In genomic region chr2:224217962-224218347, GRCh38 we compare ENCODE assay signal across 22 cellular contexts.
DNase-seq lines count a peak whose midpoint lies in the region; ATAC-seq, FAIRE-seq and TF ChIP-seq lines count a peak whose summit lies in the region.
"Had no signal": no experiment of that assay in that cellular context is flagged by ENCODE, and none has a peak within 500 bp of the region (broad histone marks: within the 10 kb centered on the region; RNA-seq: fewer than 3 reads in every experiment).

No MANE protein-coding gene starts in this region.

- H2AFZ ChIP-seq in fibroblast of lung (ENCODE audit: low read length) (no peak overlapping the region), osteoblast (ENCODE audit: low read length) (no peak overlapping the region)

- peaks cover 11% of the 10 kb centered on the region for H3K4me1 ChIP-seq in fibroblast of lung (ENCODE audit: control insufficient read depth, extremely low read depth, insufficient read depth, low read length)
- H3K4me1 ChIP-seq in osteoblast (ENCODE audit: insufficient read depth, low read length) = peaks cover 38% of the 10 kb centered on the region

- H3K27me3 ChIP-seq in fibroblast of lung (ENCODE audit: control insufficient read depth, insufficient read depth, low read length) (no peaks in the 10 kb centered on the region), osteoblast (ENCODE audit: insufficient read depth, low read length) (no peaks in the 10 kb centered on the region)

- peak; percentile 32 for DNase-seq in GM03348 (ENCODE audit: low spot score)
- peak; percentile 14 for DNase-seq in RCC 7860 (ENCODE audit: low spot score)
- DNase-seq in fibroblast of lung (ENCODE audit: low read depth in 2 of 2) = peak; percentile 92 to 94
- peak; percentile 37 for DNase-seq in osteoblast (ENCODE audit: insufficient read length, low spot score, missing footprints)
- DNase-seq in DMS53 treated with DMSO at 0.1 percent for 48 hours (lab: John Stamatoyannopoulos, UW; ENCODE audit: unreplicated experiment) = no peak
- no peak for DNase-seq in SK-N-DZ (ENCODE audit: low spot score)
- DNase-seq in NCI-H526 treated with DMSO at 0.1 percent for 48 hours (lab: John Stamatoyannopoulos, UW) = no peak
- DNase-seq: activated CD4-positive, CD25-positive, alpha-beta regulatory T cell; activated naive CD4-positive, alpha-beta T cell treated with Interleukin-2 at 50 U/mL for 16 hours; CD8-positive, alpha-beta T cell; cerebellar nuclear complex; NCI-H187; NCI-H526; retina; stimulated activated CD4-positive, alpha-beta T cell treated with anti-CD3 and anti-CD28 coated beads, Interleukin-2, amount 100 ng/mL, for 48 hours; T-helper 1 cell had no signal

- no peak for ATAC-seq in GM19397 (IDR thresholded peaks at IDR 0.05; ENCODE audit: unreplicated experiment)
- ATAC-seq: CD8-positive, alpha-beta T cell; natural killer cell treated with Interleukin-12 subunit alpha and Interleukin-12 subunit beta and Interleukin-15 and Interleukin-18, amount 100 ng/mL, for 72 hours had no signal

- no peak overlapping the region for H3K4me2 ChIP-seq in fibroblast of lung (ENCODE audit: extremely low read depth, insufficient read depth, low read length)
- no peak overlapping the region for H3K4me2 ChIP-seq in osteoblast (ENCODE audit: insufficient read depth, low read length)
- H3K4me2 ChIP-seq: KMS-11 had no signal

- H3K36me3 ChIP-seq in fibroblast of lung (ENCODE audit: control insufficient read depth, insufficient read depth, low read length) (no peaks in the 10 kb centered on the region), osteoblast (ENCODE audit: insufficient read depth, low read length) (no peaks in the 10 kb centered on the region)

- H3K79me2 ChIP-seq in fibroblast of lung (ENCODE audit: control insufficient read depth, insufficient read depth, low read length) (no peaks in the 10 kb centered on the region), osteoblast (ENCODE audit: insufficient read depth, low read length) (no peaks in the 10 kb centered on the region)

- H3K4me3 ChIP-seq in fibroblast of lung (replicated peaks in 1 of 4; ENCODE audit: control extremely low read depth in 1 of 4, insufficient read depth in 1 of 4, low read depth in 3 of 4, low read length in 4 of 4) (no peak overlapping the region), osteoblast (ENCODE audit: insufficient read depth, low read length) (no peak overlapping the region)
- H3K4me3 ChIP-seq: lung had no signal

- H3K27ac ChIP-seq in fibroblast of lung (ENCODE audit: insufficient read depth, low read length) (no peak overlapping the region), osteoblast (ENCODE audit: low read depth, low read length) (peak overlapping the region; percentile 58)
- H3K27ac ChIP-seq: KMS-11 had no signal

- no peak overlapping the region for H3K9ac ChIP-seq in fibroblast of lung (ENCODE audit: insufficient read depth, low read length)
- H3K9ac ChIP-seq: KMS-11 had no signal

- H4K20me1 ChIP-seq in fibroblast of lung (ENCODE audit: control insufficient read depth, extremely low read depth, insufficient read depth, low read length) (no peaks in the 10 kb centered on the region), osteoblast (ENCODE audit: insufficient read depth, low read length) (no peaks in the 10 kb centered on the region)

- TF ChIP-seq CTCF in fibroblast of lung (conservative IDR thresholded peaks at IDR 0.05 in 1 of 2, IDR thresholded peaks at IDR 0.05 in 1 of 2; ENCODE audit: low read depth in 1 of 2, low read length in 2 of 2) = no peak
- TF ChIP-seq CTCF in osteoblast (IDR thresholded peaks at IDR 0.05; ENCODE audit: extremely low read depth, low read depth, low read length) = no peak

- FAIRE-seq in RCC 7860 (lab: Jason Lieb, UNC) = no peak
- FAIRE-seq: GM18507, H54 had no signal

- H3K9me3 ChIP-seq in fibroblast of lung (ENCODE audit: control insufficient read depth, insufficient read depth, low read depth, low read length) (no peaks in the 10 kb centered on the region), osteoblast (ENCODE audit: low read depth, low read length) (peaks cover 4% of the 10 kb centered on the region)

Comparison
In these comparisons a context has a peak if more than half of its experiments do, and no peak if none do; other contexts are left out.
1. DNase-seq: peak in GM03348 (single experiment), RCC 7860 (single experiment), fibroblast of lung (2 of 2) and osteoblast (single experiment); none in DMS53 treated with DMSO at 0.1 percent for 48 hours (single experiment), SK-N-DZ (single experiment) and NCI-H526 treated with DMSO at 0.1 percent for 48 hours (single experiment).